ENCODE assay signal across 1 cellular context in genomic region chr17:66964930-66965800, GRCh38.
TF ChIP-seq lines count a peak whose summit lies in the region.

No MANE protein-coding gene starts in this region.

TF ChIP-seq in HEK293, 187 proteins besides CTCF, POLR2A, EP300 and RAD21 (continued from another document and continues in another):
- TF ChIP-seq PRDM10 (tag by site-specific recombination; IDR thresholded peaks at IDR 0.05) (peak; percentile 37; the same call in 1 of the 2 replicates), ZNF529 (tag by site-specific recombination; IDR thresholded peaks at IDR 0.05; ENCODE audit: insufficient replicate concordance) (no peak), EGR2 (tag by site-specific recombination; IDR thresholded peaks at IDR 0.05; ENCODE audit: low read depth) (0 out of 2 replicates have a peak, but pooled peaks have one; percentile 28), ZFP69B (tag by site-specific recombination; IDR thresholded peaks at IDR 0.05) (no peak), SP2 (tag by site-specific recombination; IDR thresholded peaks at IDR 0.05) (no peak), ZNF585B (tag by site-specific recombination; IDR thresholded peaks at IDR 0.05) (no peak), ZNF488 (tag by site-specific recombination; IDR thresholded peaks at IDR 0.05) (no peak), PRDM2 (tag by site-specific recombination; IDR thresholded peaks at IDR 0.05; ENCODE audit: borderline replicate concordance) (no peak), ZNF843 (tag by site-specific recombination; IDR thresholded peaks at IDR 0.05) (no peak), ZNF292 (tag by site-specific recombination; IDR thresholded peaks at IDR 0.05; ENCODE audit: borderline replicate concordance, low read depth) (no peak), ZBTB17 (tag by site-specific recombination; IDR thresholded peaks at IDR 0.05) (no peak), HOXC10 (CRISPR knock-in tag; IDR thresholded peaks at IDR 0.05) (no peak), HOXA7 (CRISPR knock-in tag; IDR thresholded peaks at IDR 0.05; ENCODE audit: borderline replicate concordance) (no peak), ZBTB26 (tag by site-specific recombination; optimal IDR thresholded peaks at IDR 0.05) (peak; percentile 97), ZNF785 (tag by site-specific recombination; IDR thresholded peaks at IDR 0.05) (no peak), ZBTB7A (tag by site-specific recombination; IDR thresholded peaks at IDR 0.05; ENCODE audit: low read depth) (0 out of 2 replicates have a peak, but pooled peaks have one; percentile 25), KLF1 (tag by site-specific recombination; IDR thresholded peaks at IDR 0.05) (peak; percentile 36; the same call in 1 of the 2 replicates), IKZF3 (tag by site-specific recombination; IDR thresholded peaks at IDR 0.05) (no peak), ZNF350 (tag by site-specific recombination; IDR thresholded peaks at IDR 0.05) (no peak), BCL6B (tag by site-specific recombination; IDR thresholded peaks at IDR 0.05) (no peak), ZNF2 (tag by site-specific recombination; IDR thresholded peaks at IDR 0.05) (no peak), ZNF248 (tag by site-specific recombination; IDR thresholded peaks at IDR 0.05) (no peak), PRDM6 (tag by site-specific recombination; IDR thresholded peaks at IDR 0.05) (no peak), ZBTB49 (tag by site-specific recombination; IDR thresholded peaks at IDR 0.05; ENCODE audit: low read depth) (no peak), ZNF692 (tag by site-specific recombination; IDR thresholded peaks at IDR 0.05) (no peak), MEIS1 (CRISPR knock-in tag; IDR thresholded peaks at IDR 0.05; ENCODE audit: borderline replicate concordance) (no peak), ZNF416 (tag by site-specific recombination; IDR thresholded peaks at IDR 0.05) (no peak), ZNF624 (tag by site-specific recombination; IDR thresholded peaks at IDR 0.05) (no peak), GLIS2 (tag by site-specific recombination; IDR thresholded peaks at IDR 0.05) (peak; percentile 78), KLF9 (tag by site-specific recombination; IDR thresholded peaks at IDR 0.05; ENCODE audit: low read depth) (peak; percentile 53; the same call in 1 of the 2 replicates), ZNF266 (tag by site-specific recombination; IDR thresholded peaks at IDR 0.05; ENCODE audit: low read depth) (no peak), PRDM1 (tag by site-specific recombination; IDR thresholded peaks at IDR 0.05) (no peak), ZNF19 (tag by site-specific recombination; IDR thresholded peaks at IDR 0.05; ENCODE audit: low read depth) (no peak), ZNF394 (tag by site-specific recombination; IDR thresholded peaks at IDR 0.05; ENCODE audit: borderline replicate concordance) (no peak), ZBTB48 (tag by site-specific recombination; IDR thresholded peaks at IDR 0.05) (peak; percentile 63; the same call in 1 of the 2 replicates), ZNF184 (tag by site-specific recombination; IDR thresholded peaks at IDR 0.05) (no peak), ZSCAN4 (tag by site-specific recombination; IDR thresholded peaks at IDR 0.05) (peak; percentile 93)
